1 cellular context compared by ENCODE assay signal in genomic region chr1:94648225-94649007, GRCh38.
TF ChIP-seq lines count a peak whose summit lies in the region.

No MANE protein-coding gene starts in this region.

TF ChIP-seq in K562, 482 proteins besides CTCF, POLR2A, EP300 and RAD21 (continued from another document and continues in another):
- TF ChIP-seq ZBTB11 (CRISPR knock-in tag; IDR thresholded peaks at IDR 0.05) (no peak), MYBL2 (IDR thresholded peaks at IDR 0.05; ENCODE audit: low read depth) (no peak), MYBL2 (CRISPR knock-in tag; IDR thresholded peaks at IDR 0.05; ENCODE audit: borderline replicate concordance) (no peak), MTF1 (CRISPR knock-in tag; IDR thresholded peaks at IDR 0.05; ENCODE audit: borderline replicate concordance) (no peak), ATF7 (IDR thresholded peaks at IDR 0.05) (peak; percentile 28; the same call in 1 of the 2 replicates), MCM3 (IDR thresholded peaks at IDR 0.05) (no peak), NR2C1 (IDR thresholded peaks at IDR 0.05) (no peak), NR2C1 (tag; IDR thresholded peaks at IDR 0.05) (0 out of 2 replicates have a peak, but pooled peaks have one; percentile 11), HEY1 (CRISPR knock-in tag; IDR thresholded peaks at IDR 0.05; ENCODE audit: borderline replicate concordance) (no peak), GATAD2B (IDR thresholded peaks at IDR 0.05; ENCODE audit: borderline replicate concordance) (no peak), GTF2A2 (tag; IDR thresholded peaks at IDR 0.05) (no peak), STAT5A (IDR thresholded peaks at IDR 0.05; ENCODE audit: borderline replicate concordance, low read length) (peak; percentile 68; the same call in 1 of the 2 replicates), TSHZ1 (CRISPR knock-in tag; IDR thresholded peaks at IDR 0.05) (no peak), BCOR (IDR thresholded peaks at IDR 0.05) (no peak), SIN3B (IDR thresholded peaks at IDR 0.05; ENCODE audit: low read depth) (no peak), MTA3 (IDR thresholded peaks at IDR 0.05; ENCODE audit: borderline replicate concordance) (no peak), ZBTB26 (CRISPR knock-in tag; IDR thresholded peaks at IDR 0.05) (no peak), HES1 (IDR thresholded peaks at IDR 0.05; ENCODE audit: low read depth) (0 out of 2 replicates have a peak, but pooled peaks have one; percentile 26), ZFP91 (CRISPR knock-in tag; IDR thresholded peaks at IDR 0.05) (no peak), ETV1 (tag; conservative IDR thresholded peaks at IDR 0.05; ENCODE audit: low read depth) (no peak), PHB (CRISPR knock-in tag; IDR thresholded peaks at IDR 0.05) (no peak), ZNF133 (CRISPR knock-in tag; IDR thresholded peaks at IDR 0.05) (no peak), EHMT2 (IDR thresholded peaks at IDR 0.05) (no peak), ZNF561 (CRISPR knock-in tag; conservative IDR thresholded peaks at IDR 0.05) (no peak), SMC3 (conservative IDR thresholded peaks at IDR 0.05; ENCODE audit: insufficient read depth, low read depth, low read length) (no peak), CBX5 (IDR thresholded peaks at IDR 0.05; ENCODE audit: borderline replicate concordance, low read depth) (no peak), ELK3 (CRISPR knock-in tag; IDR thresholded peaks at IDR 0.05) (no peak), HBP1 (CRISPR knock-in tag; IDR thresholded peaks at IDR 0.05) (no peak), NRF1 (conservative IDR thresholded peaks at IDR 0.05 in 1 of 2, IDR thresholded peaks at IDR 0.05 in 1 of 2) (peak; percentile 48 to 51; a peak in 3 of 4 replicates), TCF7 (IDR thresholded peaks at IDR 0.05; ENCODE audit: borderline replicate concordance) (no peak), MEIS2 (IDR thresholded peaks at IDR 0.05; ENCODE audit: partially characterized antibody) (peak; percentile 46), TRIM25 (IDR thresholded peaks at IDR 0.05; ENCODE audit: borderline replicate concordance) (no peak), POLR2AphosphoS2 (IDR thresholded peaks at IDR 0.05; ENCODE audit: low read length) (no peak), NR3C1 (CRISPR knock-in tag; IDR thresholded peaks at IDR 0.05) (no peak), ZNF589 (CRISPR knock-in tag; IDR thresholded peaks at IDR 0.05; ENCODE audit: low read depth) (no peak), ZNF76 (CRISPR knock-in tag; IDR thresholded peaks at IDR 0.05; ENCODE audit: borderline replicate concordance) (no peak), RAD51 (IDR thresholded peaks at IDR 0.05; ENCODE audit: borderline replicate concordance, low read depth) (no peak), ETV5 (CRISPR knock-in tag; IDR thresholded peaks at IDR 0.05; ENCODE audit: low read depth) (peak; percentile 83), KLF10 (CRISPR knock-in tag; IDR thresholded peaks at IDR 0.05) (no peak), CHD1 (IDR thresholded peaks at IDR 0.05; ENCODE audit: low read length) (no peak), SIN3A (IDR thresholded peaks at IDR 0.05; ENCODE audit: borderline replicate concordance in 2 of 2, control insufficient read depth in 1 of 2, low read depth in 2 of 2, low read length in 2 of 2) (no peak), NFYB (IDR thresholded peaks at IDR 0.05; ENCODE audit: extremely low read depth, insufficient read length) (no peak), TAF15 (IDR thresholded peaks at IDR 0.05; ENCODE audit: low read depth, low read length) (no peak), JUND (IDR thresholded peaks at IDR 0.05; ENCODE audit: borderline replicate concordance, low read depth, low read length) (peak; percentile 83; the same call in 1 of the 2 replicates), JUND (tag; IDR thresholded peaks at IDR 0.05; ENCODE audit: borderline replicate concordance, low read depth, low read length) (peak; percentile 71; the same call in 1 of the 3 replicates), CC2D1A (IDR thresholded peaks at IDR 0.05) (no peak), CHD4 (IDR thresholded peaks at IDR 0.05; ENCODE audit: insufficient read depth, insufficient replicate concordance, low read depth, low read length, poor library complexity, severe bottlenecking) (no peak), ZNF695 (CRISPR knock-in tag; IDR thresholded peaks at IDR 0.05) (no peak), PTBP1 (IDR thresholded peaks at IDR 0.05; ENCODE audit: low read depth, low read length) (no peak), ZBTB2 (IDR thresholded peaks at IDR 0.05) (no peak), BACH1 (tag; IDR thresholded peaks at IDR 0.05) (no peak), SMAD2 (IDR thresholded peaks at IDR 0.05; ENCODE audit: low read depth, low read length) (no peak), CXXC5 (CRISPR knock-in tag; IDR thresholded peaks at IDR 0.05) (0 out of 2 replicates have a peak, but pooled peaks have one; percentile 42), HMGN3 (IDR thresholded peaks at IDR 0.05; ENCODE audit: borderline replicate concordance, extremely low read depth, insufficient read length, low read depth, low read length) (no peak)
